In genomic region chr6:40205801-40206200, GRCh38 we compare ENCODE assay signal across 26 cellular contexts.
"Had no signal": no experiment of that assay in that cellular context is flagged by ENCODE, and none has a peak within 500 bp of the region (broad histone marks: within the 10 kb centered on the region; RNA-seq: fewer than 3 reads in every experiment).

No MANE protein-coding gene starts in this region.

- DNase-seq: stimulated activated CD4-positive, alpha-beta T cell treated with anti-CD3 and anti-CD28 coated beads, Interleukin-2, amount 100 ng/mL, for 48 hours; stimulated activated CD4-positive, alpha-beta T cell treated with anti-CD3 and anti-CD28 coated beads, Interleukin-4, amount 100 ng/mL, for 1 hour; stimulated activated CD4-positive, alpha-beta T cell treated with anti-CD3 and anti-CD28 coated beads, Interleukin-4, amount 100 ng/mL, for 24 hours; stimulated activated CD4-positive, alpha-beta T cell treated with anti-CD3 and anti-CD28 coated beads, Interleukin-4, amount 100 ng/mL, for 4 hours; stimulated activated CD8-positive, alpha-beta memory T cell treated with anti-CD3 and anti-CD28 coated beads, Interleukin-4, amount 100 ng/mL, for 48 hours; stimulated activated naive B cell treated with anti-CD40 and anti-IgM and Interleukin-4, amounts not matched to agents 10 μg/mL and 1 μg/mL and 100 μg/mL, for 72 hours; stimulated activated naive CD4-positive, alpha-beta T cell; stimulated activated naive CD4-positive, alpha-beta T cell treated with Interleukin-2 at 50 U/mL for 16 hours; stimulated activated naive CD8-positive, alpha-beta T cell treated with anti-CD3 and anti-CD28 coated beads, Interleukin-15, amount 100 ng/mL, for 72 hours; stomach; substantia nigra; testis; thyroid gland; tibial artery; transverse colon; trophoblast cell; upper lobe of left lung; upper lobe of right lung; uterus had no signal

- H3K4me1 ChIP-seq: stomach, suprapubic skin, testis, thyroid gland, tibial artery, tibial nerve, transverse colon, upper lobe of left lung, upper lobe of right lung, uterus, vagina had no signal

- ATAC-seq: stimulated activated effector memory CD8-positive, alpha-beta T cell treated with anti-CD3 and anti-CD28 coated beads, Interleukin-12 subunit alpha, Interleukin-12 subunit beta, amount 100 ng/mL, for 72 hours; stimulated activated memory B cell treated with anti-CD40 and anti-IgM and Interleukin-4, amounts not matched to agents 10 μg/mL and 1 μg/mL and 100 μg/mL, for 72 hours; stimulated activated naive B cell treated with anti-CD40 and anti-IgM and Interleukin-4, amounts not matched to agents 10 μg/mL and 1 μg/mL and 100 μg/mL, for 72 hours; stimulated activated naive CD8-positive, alpha-beta T cell treated with anti-CD3 and anti-CD28 coated beads, Interleukin-15, amount 100 ng/mL, for 72 hours had no signal

- H3K9me3 ChIP-seq: testis, thyroid gland, uterus had no signal

- H3K27me3 ChIP-seq: stomach, testis, thyroid gland, tibial artery, tibial nerve, transverse colon, upper lobe of left lung, upper lobe of right lung, uterus, vagina had no signal

- H3K36me3 ChIP-seq: stomach, suprapubic skin, thoracic aorta, thyroid gland, tibial artery, tibial nerve, transverse colon, upper lobe of left lung, upper lobe of right lung, uterus, vagina had no signal

- FAIRE-seq: urothelium cell line had no signal

- H3K27ac ChIP-seq: stomach, suprapubic skin, testis, thoracic aorta, thyroid gland, tibial artery, tibial nerve, transverse colon, upper lobe of left lung, upper lobe of right lung, uterus, vagina had no signal

- H3K4me3 ChIP-seq: stomach, suprapubic skin, testis, thoracic aorta, thyroid gland, tibial artery, tibial nerve, transverse colon, upper lobe of left lung, upper lobe of right lung, uterus, vagina had no signal
